Comparison of ENCODE assay signal across 3 cellular contexts in the genomic region with DNA sequence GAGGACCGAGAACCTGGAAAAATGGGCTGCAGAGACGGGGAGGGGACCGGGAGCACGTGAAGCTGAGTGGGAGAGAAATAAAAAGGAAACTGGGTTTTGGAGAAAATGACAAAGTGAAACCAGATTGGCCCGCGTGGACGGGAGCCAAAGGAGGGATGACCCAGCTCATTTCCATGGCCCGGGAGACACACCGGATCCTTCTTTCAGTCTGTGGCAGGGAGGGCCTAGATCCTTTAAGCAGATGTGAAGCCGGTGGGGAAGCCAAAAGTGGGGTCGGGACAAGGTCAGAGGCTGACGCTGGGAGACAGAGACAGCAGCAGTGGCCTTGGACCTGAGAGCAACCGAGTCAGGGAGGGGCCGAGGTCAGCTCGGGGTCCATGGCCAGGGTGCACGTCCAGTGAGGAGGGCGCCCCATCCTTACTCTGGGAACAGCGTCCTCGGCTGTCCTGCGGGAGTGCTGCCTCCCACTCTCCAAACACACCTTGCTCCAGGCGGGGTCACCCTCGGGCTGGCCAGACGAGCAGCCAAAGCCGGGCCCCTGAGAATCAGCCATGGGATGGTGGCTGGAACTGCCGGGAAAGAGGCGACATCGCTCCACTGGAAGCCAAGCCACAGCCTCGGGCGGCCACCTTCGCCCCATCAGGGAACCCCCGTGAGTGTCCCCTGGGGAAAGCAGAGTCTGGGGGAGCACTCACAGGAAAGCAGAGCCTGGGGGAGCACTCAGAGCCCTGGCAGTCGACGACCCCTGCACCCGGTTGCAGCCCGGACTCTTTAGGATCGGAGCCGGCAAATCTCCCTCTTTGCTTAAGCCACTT.
TF ChIP-seq lines count a peak whose summit lies in the region.

No MANE protein-coding gene starts in this region.

TF ChIP-seq in GM23338, 12 proteins besides CTCF, POLR2A, EP300 and RAD21 (continues in another document):
- TF ChIP-seq POLR2AphosphoS5 (IDR thresholded peaks at IDR 0.05; ENCODE audit: low read depth) (no peak), REST (IDR thresholded peaks at IDR 0.05; ENCODE audit: unreplicated experiment) (no peak), STAT1 (IDR thresholded peaks at IDR 0.05; ENCODE audit: unreplicated experiment) (no peak), EZH2phosphoT487 (IDR thresholded peaks at IDR 0.05; ENCODE audit: unreplicated experiment) (no peak), JUNB (IDR thresholded peaks at IDR 0.05; ENCODE audit: unreplicated experiment) (no peak), ZNF331 (CRISPR knock-in tag; IDR thresholded peaks at IDR 0.05; ENCODE audit: low read depth) (no peak), EZH2 (IDR thresholded peaks at IDR 0.05; ENCODE audit: low read depth, unreplicated experiment) (no peak), NANOG (IDR thresholded peaks at IDR 0.05; ENCODE audit: borderline replicate concordance) (no peak)

TF ChIP-seq in HepG2, 621 proteins besides CTCF, POLR2A, EP300 and RAD21:
- TF ChIP-seq AGO2 (optimal IDR thresholded peaks at IDR 0.05; ENCODE audit: low read depth, low read length) (peak; percentile 70), RFX3 (CRISPR knock-in tag; IDR thresholded peaks at IDR 0.05) (no peak), EED (CRISPR knock-in tag; IDR thresholded peaks at IDR 0.05) (0 out of 2 replicates have a peak, but pooled peaks have one; percentile 35), ZNF777 (CRISPR knock-in tag; IDR thresholded peaks at IDR 0.05) (no peak), ZNF263 (CRISPR knock-in tag; IDR thresholded peaks at IDR 0.05) (peak; percentile 85)
- TF ChIP-seq, protein P1, sequence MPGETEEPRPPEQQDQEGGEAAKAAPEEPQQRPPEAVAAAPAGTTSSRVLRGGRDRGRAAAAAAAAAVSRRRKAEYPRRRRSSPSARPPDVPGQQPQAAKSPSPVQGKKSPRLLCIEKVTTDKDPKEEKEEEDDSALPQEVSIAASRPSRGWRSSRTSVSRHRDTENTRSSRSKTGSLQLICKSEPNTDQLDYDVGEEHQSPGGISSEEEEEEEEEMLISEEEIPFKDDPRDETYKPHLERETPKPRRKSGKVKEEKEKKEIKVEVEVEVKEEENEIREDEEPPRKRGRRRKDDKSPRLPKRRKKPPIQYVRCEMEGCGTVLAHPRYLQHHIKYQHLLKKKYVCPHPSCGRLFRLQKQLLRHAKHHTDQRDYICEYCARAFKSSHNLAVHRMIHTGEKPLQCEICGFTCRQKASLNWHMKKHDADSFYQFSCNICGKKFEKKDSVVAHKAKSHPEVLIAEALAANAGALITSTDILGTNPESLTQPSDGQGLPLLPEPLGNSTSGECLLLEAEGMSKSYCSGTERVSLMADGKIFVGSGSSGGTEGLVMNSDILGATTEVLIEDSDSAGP (CRISPR knock-in tag; IDR thresholded peaks at IDR 0.05; ENCODE audit: borderline replicate concordance), result 0 out of 2 replicates have a peak, but pooled peaks have one; percentile 24

TF ChIP-seq in HEK293T, 16 proteins besides CTCF, POLR2A, EP300 and RAD21:
- no peak for TF ChIP-seq SUZ12 (IDR thresholded peaks at IDR 0.05)
- TF ChIP-seq, protein P2, sequence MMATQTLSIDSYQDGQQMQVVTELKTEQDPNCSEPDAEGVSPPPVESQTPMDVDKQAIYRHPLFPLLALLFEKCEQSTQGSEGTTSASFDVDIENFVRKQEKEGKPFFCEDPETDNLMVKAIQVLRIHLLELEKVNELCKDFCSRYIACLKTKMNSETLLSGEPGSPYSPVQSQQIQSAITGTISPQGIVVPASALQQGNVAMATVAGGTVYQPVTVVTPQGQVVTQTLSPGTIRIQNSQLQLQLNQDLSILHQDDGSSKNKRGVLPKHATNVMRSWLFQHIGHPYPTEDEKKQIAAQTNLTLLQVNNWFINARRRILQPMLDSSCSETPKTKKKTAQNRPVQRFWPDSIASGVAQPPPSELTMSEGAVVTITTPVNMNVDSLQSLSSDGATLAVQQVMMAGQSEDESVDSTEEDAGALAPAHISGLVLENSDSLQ (IDR thresholded peaks at IDR 0.05), result no peak
- no peak for TF ChIP-seq ELF4 (IDR thresholded peaks at IDR 0.05)
- TF ChIP-seq ARNT (IDR thresholded peaks at IDR 0.05), result no peak
- no peak for TF ChIP-seq FOXA1 (IDR thresholded peaks at IDR 0.05)
- TF ChIP-seq FOXK2 (IDR thresholded peaks at IDR 0.05), result no peak
- TF ChIP-seq NFRKB (IDR thresholded peaks at IDR 0.05), result no peak
- TF ChIP-seq TARDBP (IDR thresholded peaks at IDR 0.05), result no peak
- TF ChIP-seq HDGF (IDR thresholded peaks at IDR 0.05; ENCODE audit: borderline replicate concordance), result no peak
- no peak for TF ChIP-seq SP1 (IDR thresholded peaks at IDR 0.05)
- no peak for TF ChIP-seq FOXM1 (IDR thresholded peaks at IDR 0.05; ENCODE audit: borderline replicate concordance)
- TF ChIP-seq BHLHE40 (IDR thresholded peaks at IDR 0.05; ENCODE audit: borderline replicate concordance), result no peak
- TF ChIP-seq ZNF384 (IDR thresholded peaks at IDR 0.05), result no peak
- no peak for TF ChIP-seq CTBP1 (IDR thresholded peaks at IDR 0.05; ENCODE audit: borderline replicate concordance)
